In the genomic region with DNA sequence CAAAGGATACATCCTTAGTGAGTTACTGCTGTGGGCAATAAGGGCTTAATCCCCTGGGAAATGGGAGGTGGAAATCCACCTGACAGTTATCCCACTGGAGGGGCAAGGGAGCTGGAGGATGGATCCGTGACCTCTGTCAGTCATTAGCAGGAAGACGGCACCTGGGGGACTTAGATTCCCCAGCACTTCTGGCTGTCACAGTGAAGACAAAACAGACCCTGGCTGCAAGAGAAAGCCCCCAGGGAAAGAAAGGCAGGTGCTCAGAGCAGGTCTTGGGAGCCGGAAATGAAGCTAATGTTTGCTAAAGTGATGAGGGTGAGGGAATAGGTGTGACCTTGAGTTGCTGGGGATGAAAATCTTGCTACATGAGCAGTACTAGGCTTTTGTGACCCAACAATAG, we compare ENCODE assay signal across 15 cellular contexts.
"Had no signal": no experiment of that assay in that cellular context is flagged by ENCODE, and none has a peak within 500 bp of the region (broad histone marks: within the 10 kb centered on the region; RNA-seq: fewer than 3 reads in every experiment).

No MANE protein-coding gene starts in this region.

- H3K27ac ChIP-seq: heart right ventricle, left ventricle myocardium inferior, psoas muscle, right lobe of liver, transverse colon had no signal

- FAIRE-seq: islet of Langerhans had no signal

- DNase-seq: activated B cell treated with CpG ODN at 0.5 μM for 24 hours; activated CD4-positive, alpha-beta T cell treated with anti-CD3 and anti-CD28 coated beads, Interleukin-2, amount 10 ng/mL, durations not matched to agents 24 days and 14 days; activated naive CD4-positive, alpha-beta T cell treated with anti-CD3 and anti-CD28 coated beads, Interleukin-2, amount 50 U/mL, for 16 hours; activated T-cell treated with anti-CD3 and anti-CD28 coated beads for 4 hours; cortex of kidney; effector CD8-positive, alpha-beta T cell; foreskin melanocyte; heart right ventricle; left ventricle myocardium inferior; natural killer cell; psoas muscle; right lobe of liver; transverse colon had no signal

- H3K4me3 ChIP-seq: heart right ventricle, left ventricle myocardium inferior, psoas muscle, right lobe of liver, transverse colon had no signal

- H3K4me1 ChIP-seq: heart right ventricle, left ventricle myocardium inferior, psoas muscle, right lobe of liver, transverse colon had no signal

- H3K36me3 ChIP-seq: heart right ventricle, left ventricle myocardium inferior, right lobe of liver, transverse colon had no signal

- ATAC-seq: heart right ventricle; natural killer cell; psoas muscle; right lobe of liver; stimulated activated memory B cell treated with anti-CD40 and anti-IgM and Interleukin-4, amounts not matched to agents 10 μg/mL and 1 μg/mL and 100 μg/mL, for 72 hours had no signal

- H3K9me3 ChIP-seq: left ventricle myocardium inferior, psoas muscle, right lobe of liver, transverse colon had no signal

- H3K27me3 ChIP-seq: right lobe of liver had no signal
